In the genomic region with DNA sequence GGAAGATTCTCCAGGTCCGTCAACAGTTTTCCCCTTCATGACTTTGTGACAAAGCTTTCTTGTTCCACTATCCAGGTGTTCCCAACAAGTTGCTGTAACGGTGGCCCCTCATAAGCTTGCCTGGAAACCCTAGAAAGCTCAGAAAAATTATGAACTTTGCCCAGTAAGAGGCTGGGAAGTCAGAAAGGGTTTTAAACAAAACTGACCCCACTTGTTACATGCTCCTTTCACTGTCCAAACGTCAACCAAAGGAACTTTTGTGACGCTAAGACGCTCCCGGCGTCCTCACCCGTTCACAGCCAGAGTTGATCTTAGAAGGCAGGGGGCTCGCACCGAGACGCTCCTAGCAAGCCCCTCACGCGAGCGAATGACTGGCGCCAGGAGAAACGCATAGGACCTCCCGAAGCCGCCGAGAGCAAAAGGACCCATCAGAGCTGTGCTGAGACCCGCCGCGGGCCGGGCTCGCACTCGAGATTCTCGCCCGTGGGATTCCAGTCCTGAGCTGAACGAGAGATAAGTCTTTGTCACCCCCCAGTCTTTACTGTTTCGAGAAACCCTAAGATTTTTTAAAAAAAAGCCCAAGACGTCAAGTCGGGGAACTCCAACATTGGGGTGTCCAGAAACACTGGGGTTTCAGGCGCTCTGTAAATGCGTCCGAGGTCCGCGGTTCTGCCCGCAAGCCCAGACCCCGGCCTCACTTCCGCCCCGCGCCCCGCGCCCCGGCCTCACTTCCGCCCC, we compare ENCODE assay signal across 1 cellular context.
TF ChIP-seq lines count a peak whose summit lies in the region.

No MANE protein-coding gene starts in this region.

TF ChIP-seq in HepG2, 621 proteins besides CTCF, POLR2A, EP300 and RAD21 (continued from another document and continues in another):
- TF ChIP-seq SNAPC4 (CRISPR knock-in tag; IDR thresholded peaks at IDR 0.05) (peak; percentile 26; the same call in 1 of the 2 replicates), ZNF329 (CRISPR knock-in tag; IDR thresholded peaks at IDR 0.05; ENCODE audit: low read depth) (no peak), ZNF816 (CRISPR knock-in tag; IDR thresholded peaks at IDR 0.05; ENCODE audit: borderline replicate concordance) (0 out of 2 replicates have a peak, but pooled peaks have one; percentile 90), ZNF782 (CRISPR knock-in tag; IDR thresholded peaks at IDR 0.05; ENCODE audit: borderline replicate concordance) (no peak), MAZ (IDR thresholded peaks at IDR 0.05; ENCODE audit: borderline replicate concordance, low read depth, low read length) (no peak), MAZ (CRISPR knock-in tag; IDR thresholded peaks at IDR 0.05; ENCODE audit: low read depth) (no peak), UBTF (CRISPR knock-in tag; IDR thresholded peaks at IDR 0.05) (no peak), ZNF891 (CRISPR knock-in tag; IDR thresholded peaks at IDR 0.05) (no peak; the same call in 1 of the 2 replicates), ZFP36 (IDR thresholded peaks at IDR 0.05; ENCODE audit: borderline replicate concordance, low read depth, low read length, partially characterized antibody) (no peak), ZHX2 (IDR thresholded peaks at IDR 0.05; ENCODE audit: low read depth) (no peak), ZHX2 (CRISPR knock-in tag; IDR thresholded peaks at IDR 0.05; ENCODE audit: borderline replicate concordance) (no peak; the same call in 1 of the 2 replicates), POLR2AphosphoS5 (IDR thresholded peaks at IDR 0.05; ENCODE audit: low read depth, low read length) (peak; percentile 48; the same call in 1 of the 2 replicates), FOXP1 (IDR thresholded peaks at IDR 0.05) (no peak), FOXP1 (CRISPR knock-in tag; IDR thresholded peaks at IDR 0.05) (no peak), ZNF382 (CRISPR knock-in tag; IDR thresholded peaks at IDR 0.05; ENCODE audit: borderline replicate concordance) (no peak), KLF11 (CRISPR knock-in tag; IDR thresholded peaks at IDR 0.05) (no peak), SP5 (CRISPR knock-in tag; IDR thresholded peaks at IDR 0.05; ENCODE audit: borderline replicate concordance, low read depth) (no peak), HOXA7 (CRISPR knock-in tag; IDR thresholded peaks at IDR 0.05) (no peak), ZBTB7B (CRISPR knock-in tag; IDR thresholded peaks at IDR 0.05) (peak; percentile 57), TBP (CRISPR knock-in tag; IDR thresholded peaks at IDR 0.05) (no peak), GZF1 (CRISPR knock-in tag; IDR thresholded peaks at IDR 0.05) (no peak), YEATS2 (CRISPR knock-in tag; IDR thresholded peaks at IDR 0.05; ENCODE audit: borderline replicate concordance) (no peak), ZNF225 (CRISPR knock-in tag; IDR thresholded peaks at IDR 0.05) (no peak), ZNF230 (CRISPR knock-in tag; IDR thresholded peaks at IDR 0.05) (no peak), GRHL1 (CRISPR knock-in tag; conservative IDR thresholded peaks at IDR 0.05) (no peak), ZC3H4 (CRISPR knock-in tag; IDR thresholded peaks at IDR 0.05; ENCODE audit: borderline replicate concordance) (no peak), CBX5 (CRISPR knock-in tag; IDR thresholded peaks at IDR 0.05; ENCODE audit: borderline replicate concordance) (no peak), KAT8 (CRISPR knock-in tag; IDR thresholded peaks at IDR 0.05) (no peak; the same call in 1 of the 2 replicates), KDM6A (CRISPR knock-in tag; IDR thresholded peaks at IDR 0.05; ENCODE audit: low read depth) (no peak), FOXJ3 (CRISPR knock-in tag; IDR thresholded peaks at IDR 0.05; ENCODE audit: borderline replicate concordance) (no peak), SIN3A (IDR thresholded peaks at IDR 0.05; ENCODE audit: borderline replicate concordance, low read depth, low read length) (no peak), ZNF343 (CRISPR knock-in tag; IDR thresholded peaks at IDR 0.05) (no peak), ZBTB7A (CRISPR knock-in tag; IDR thresholded peaks at IDR 0.05) (no peak)
- TF ChIP-seq, protein P1, sequence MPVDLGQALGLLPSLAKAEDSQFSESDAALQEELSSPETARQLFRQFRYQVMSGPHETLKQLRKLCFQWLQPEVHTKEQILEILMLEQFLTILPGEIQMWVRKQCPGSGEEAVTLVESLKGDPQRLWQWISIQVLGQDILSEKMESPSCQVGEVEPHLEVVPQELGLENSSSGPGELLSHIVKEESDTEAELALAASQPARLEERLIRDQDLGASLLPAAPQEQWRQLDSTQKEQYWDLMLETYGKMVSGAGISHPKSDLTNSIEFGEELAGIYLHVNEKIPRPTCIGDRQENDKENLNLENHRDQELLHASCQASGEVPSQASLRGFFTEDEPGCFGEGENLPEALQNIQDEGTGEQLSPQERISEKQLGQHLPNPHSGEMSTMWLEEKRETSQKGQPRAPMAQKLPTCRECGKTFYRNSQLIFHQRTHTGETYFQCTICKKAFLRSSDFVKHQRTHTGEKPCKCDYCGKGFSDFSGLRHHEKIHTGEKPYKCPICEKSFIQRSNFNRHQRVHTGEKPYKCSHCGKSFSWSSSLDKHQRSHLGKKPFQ (CRISPR knock-in tag; IDR thresholded peaks at IDR 0.05; ENCODE audit: insufficient replicate concordance) = peak; percentile 34
- TF ChIP-seq, protein P2, sequence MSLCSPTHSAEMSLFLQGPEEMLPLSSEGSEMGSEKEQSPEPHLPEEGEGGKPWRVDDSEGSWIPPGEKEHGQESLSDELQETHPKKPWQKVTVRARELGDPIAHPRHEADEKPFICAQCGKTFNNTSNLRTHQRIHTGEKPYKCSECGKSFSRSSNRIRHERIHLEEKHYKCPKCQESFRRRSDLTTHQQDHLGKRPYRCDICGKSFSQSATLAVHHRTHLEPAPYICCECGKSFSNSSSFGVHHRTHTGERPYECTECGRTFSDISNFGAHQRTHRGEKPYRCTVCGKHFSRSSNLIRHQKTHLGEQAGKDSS (CRISPR knock-in tag; IDR thresholded peaks at IDR 0.05; ENCODE audit: borderline replicate concordance, low read depth) = no peak
- TF ChIP-seq, protein P3, sequence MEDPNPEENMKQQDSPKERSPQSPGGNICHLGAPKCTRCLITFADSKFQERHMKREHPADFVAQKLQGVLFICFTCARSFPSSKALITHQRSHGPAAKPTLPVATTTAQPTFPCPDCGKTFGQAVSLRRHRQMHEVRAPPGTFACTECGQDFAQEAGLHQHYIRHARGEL (CRISPR knock-in tag; IDR thresholded peaks at IDR 0.05) = no peak
- TF ChIP-seq, protein P4, sequence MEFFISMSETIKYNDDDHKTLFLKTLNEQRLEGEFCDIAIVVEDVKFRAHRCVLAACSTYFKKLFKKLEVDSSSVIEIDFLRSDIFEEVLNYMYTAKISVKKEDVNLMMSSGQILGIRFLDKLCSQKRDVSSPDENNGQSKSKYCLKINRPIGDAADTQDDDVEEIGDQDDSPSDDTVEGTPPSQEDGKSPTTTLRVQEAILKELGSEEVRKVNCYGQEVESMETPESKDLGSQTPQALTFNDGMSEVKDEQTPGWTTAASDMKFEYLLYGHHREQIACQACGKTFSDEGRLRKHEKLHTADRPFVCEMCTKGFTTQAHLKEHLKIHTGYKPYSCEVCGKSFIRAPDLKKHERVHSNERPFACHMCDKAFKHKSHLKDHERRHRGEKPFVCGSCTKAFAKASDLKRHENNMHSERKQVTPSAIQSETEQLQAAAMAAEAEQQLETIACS (CRISPR knock-in tag; IDR thresholded peaks at IDR 0.05) = no peak
- TF ChIP-seq, protein P5, sequence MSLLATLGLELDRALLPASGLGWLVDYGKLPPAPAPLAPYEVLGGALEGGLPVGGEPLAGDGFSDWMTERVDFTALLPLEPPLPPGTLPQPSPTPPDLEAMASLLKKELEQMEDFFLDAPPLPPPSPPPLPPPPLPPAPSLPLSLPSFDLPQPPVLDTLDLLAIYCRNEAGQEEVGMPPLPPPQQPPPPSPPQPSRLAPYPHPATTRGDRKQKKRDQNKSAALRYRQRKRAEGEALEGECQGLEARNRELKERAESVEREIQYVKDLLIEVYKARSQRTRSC (CRISPR knock-in tag; IDR thresholded peaks at IDR 0.05; ENCODE audit: low read depth) = no peak
